8 cellular contexts compared by ENCODE assay signal in the genomic region with DNA sequence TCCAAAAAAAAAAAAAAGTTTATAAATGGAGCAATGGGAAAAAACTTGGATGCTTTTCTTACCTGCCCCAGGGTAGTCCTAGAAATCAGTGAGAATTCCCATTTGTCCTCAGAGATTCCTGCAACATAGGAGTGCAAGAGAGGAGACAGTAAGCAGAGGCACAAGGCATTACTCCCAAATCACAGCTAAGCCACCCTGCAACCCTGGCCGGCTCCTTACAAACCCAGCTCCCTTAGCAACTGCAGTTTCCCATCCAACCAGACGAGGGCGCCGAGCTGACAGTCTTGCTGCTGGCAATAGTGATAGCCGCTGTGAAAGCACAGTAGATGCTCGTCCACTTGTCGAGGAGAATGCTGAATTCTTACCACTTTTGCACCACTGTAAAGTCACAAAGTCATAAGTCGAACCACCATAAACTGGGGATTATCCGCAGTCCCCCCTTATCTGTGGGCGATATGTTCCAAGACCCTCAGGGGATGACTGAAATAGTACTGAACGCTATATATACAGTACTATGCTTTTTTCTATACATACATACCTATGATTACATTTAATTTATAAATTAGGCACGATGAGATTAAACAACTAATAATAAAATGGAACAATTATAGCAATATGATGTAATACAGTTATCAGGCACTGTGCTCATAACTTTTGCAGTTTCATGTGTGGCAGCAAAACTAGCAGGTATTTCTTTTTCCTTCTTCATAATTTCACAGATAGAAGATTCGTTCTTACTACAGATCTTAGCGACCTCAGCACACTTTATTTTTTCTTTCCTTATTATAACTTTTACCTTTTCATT. TPM values are rescaled to one million over a fixed set of nuclear protein-coding genes. Genes with fewer than 3 reads are reported as not detected.
DNase-seq lines count a peak whose midpoint lies in the region; ATAC-seq, FAIRE-seq and TF ChIP-seq lines count a peak whose summit lies in the region.

No MANE protein-coding gene starts in this region.

- no peaks in the 10 kb centered on the region for H3K4me1 Mint-ChIP-seq in endodermal cell

- peak; percentile 80 for DNase-seq in EL
- DNase-seq in HTR-8/SVneo (ENCODE audit: insufficient read length, low spot score): peak; percentile 71
- DNase-seq in NOMO-1 treated with dmso at 0.1 percent for 144 hours (lab: John Stamatoyannopoulos, UW; ENCODE audit: unreplicated experiment): peak; percentile 17
- DNase-seq in activated CD8-positive, alpha-beta memory T cell treated with anti-CD3 and anti-CD28 coated beads for 4 hours (ENCODE audit: low read depth in 2 of 2): peak; percentile 72 to 76
- peak; percentile 97 for DNase-seq in endodermal cell
- peak; percentile 88 for DNase-seq in mucosa of gallbladder (ENCODE audit: low spot score)
- peak; percentile 94 for DNase-seq in stimulated activated CD8-positive, alpha-beta memory T cell treated with anti-CD3 and anti-CD28 coated beads, Interleukin-4, amount 100 ng/mL, for 48 hours

- H3K4me3 ChIP-seq in endodermal cell (ENCODE audit: low read length): no peak overlapping the region

- peak; percentile 89 for TF ChIP-seq CTCF in endodermal cell (conservative IDR thresholded peaks at IDR 0.05)

- 19 to 25% methylated on average over 7 to 13 of the region's 14 CpGs for WGBS in endodermal cell (ENCODE audit: insufficient coverage in 1 of 2, insufficient read length in 1 of 2), 2 experiments

- no peak for ATAC-seq in HG03139 (IDR thresholded peaks at IDR 0.05; ENCODE audit: unreplicated experiment)

- peaks cover 18% of the 10 kb centered on the region for H3K36me3 ChIP-seq in endodermal cell (ENCODE audit: control insufficient read depth, insufficient read depth, low read length)

- no peaks in the 10 kb centered on the region for H3K9me3 Mint-ChIP-seq in endodermal cell

- H3K27me3 ChIP-seq in endodermal cell (ENCODE audit: control insufficient read depth, insufficient read depth, low read length, poor library complexity, severe bottlenecking): no peaks in the 10 kb centered on the region

- FAIRE-seq in HTR-8/SVneo (lab: Jason Lieb, UNC): peak; percentile 72

- no peaks in the 10 kb centered on the region for H3K4me1 ChIP-seq in endodermal cell (ENCODE audit: control insufficient read depth, insufficient read depth, low read length)

- no peaks in the 10 kb centered on the region for H3K9me3 ChIP-seq in endodermal cell (ENCODE audit: control insufficient read depth, low read length)

- no peak overlapping the region for H3K4me3 Mint-ChIP-seq in endodermal cell

- no peak overlapping the region for H3K27ac Mint-ChIP-seq in endodermal cell

- H3K27me3 Mint-ChIP-seq in endodermal cell (ENCODE audit: insufficient read depth): no peaks in the 10 kb centered on the region

- H3K27ac ChIP-seq in endodermal cell (ENCODE audit: low read depth, low read length): no peak overlapping the region

- peaks cover 18% of the 10 kb centered on the region for H3K36me3 Mint-ChIP-seq in endodermal cell (ENCODE audit: low read depth)

- no peak overlapping the region for H3K9ac ChIP-seq in endodermal cell (ENCODE audit: extremely low read depth, low read length, poor library complexity, severe bottlenecking)

RNA-seq across cellular contexts. Expression of a gene that starts 6.0 kb away (rescaled TPM):
- 10 to 100 TPM; 62.5 to 71.3 TPM for total RNA-seq in endodermal cell
- polyA plus RNA-seq in endodermal cell (2013, experiment 1 of 2): 47.3 TPM
- polyA plus RNA-seq in endodermal cell (2013, experiment 2 of 2): 42.7 TPM
- 49.0 TPM for total RNA-seq in mucosa of gallbladder

RNA-seq across cellular contexts. Expression of a gene that starts 18.7 kb away (rescaled TPM):
- total RNA-seq in endodermal cell (100 to 1,000 TPM; 103 to 107 TPM), mucosa of gallbladder (63.2 TPM)
- 60.2 TPM for polyA plus RNA-seq in endodermal cell (2013, experiment 1 of 2)
- polyA plus RNA-seq in endodermal cell (2013, experiment 2 of 2): 61.5 TPM

RNA-seq across cellular contexts. Expression of a gene that starts 28.3 kb away (rescaled TPM):
- total RNA-seq in endodermal cell: 10 to 100 TPM; 60.4 to 66.0 TPM
- polyA plus RNA-seq in endodermal cell (2013, experiment 1 of 2): 36.2 TPM
- 32.4 TPM for polyA plus RNA-seq in endodermal cell (2013, experiment 2 of 2)
- 111 TPM for total RNA-seq in mucosa of gallbladder

RNA-seq across cellular contexts. Expression of a gene that starts 29.0 kb away (rescaled TPM):
- total RNA-seq in endodermal cell: 10 to 100 TPM; 33.3 to 42.4 TPM
- 28.2 TPM for polyA plus RNA-seq in endodermal cell (2013, experiment 1 of 2)
- polyA plus RNA-seq in endodermal cell (2013, experiment 2 of 2): 26.4 TPM
- total RNA-seq in mucosa of gallbladder: 35.0 TPM

RNA-seq across cellular contexts. Expression of a gene that starts 53.0 kb away (rescaled TPM):
- 10 to 100 TPM; 24.0 to 41.7 TPM for total RNA-seq in endodermal cell
- polyA plus RNA-seq in endodermal cell (2013, experiment 1 of 2): 20.7 TPM
- polyA plus RNA-seq in endodermal cell (2013, experiment 2 of 2): 20.7 TPM
- total RNA-seq in mucosa of gallbladder: 57.6 TPM

Comparison
In these comparisons a context has a peak if more than half of its experiments do, and no peak if none do; other contexts are left out.
1. DNase-seq: peak in every context shown above with its lines; median percentile 97 in endodermal cell; 94 in stimulated activated CD8-positive, alpha-beta memory T cell treated with anti-CD3 and anti-CD28 coated beads, Interleukin-4, amount 100 ng/mL, for 48 hours; 88 in mucosa of gallbladder; 80 in EL; 74 in activated CD8-positive, alpha-beta memory T cell treated with anti-CD3 and anti-CD28 coated beads for 4 hours; 71 in HTR-8/SVneo; 17 in NOMO-1 treated with dmso at 0.1 percent for 144 hours.